In genomic region chr4:8502836-8503585, GRCh38 we compare ENCODE assay signal across 17 cellular contexts.
DNase-seq lines count a peak whose midpoint lies in the region; ATAC-seq, FAIRE-seq and TF ChIP-seq lines count a peak whose summit lies in the region.
"Had no signal": no experiment of that assay in that cellular context is flagged by ENCODE, and none has a peak within 500 bp of the region (broad histone marks: within the 10 kb centered on the region; RNA-seq: fewer than 3 reads in every experiment).

No MANE protein-coding gene starts in this region.

- H3K27ac ChIP-seq in pancreas = no peak overlapping the region
- H3K27ac ChIP-seq in aorta (ENCODE audit: low read depth in 1 of 2, low read length in 2 of 2) = no peak overlapping the region
- no peak overlapping the region for H3K27ac ChIP-seq in stomach
- H3K27ac ChIP-seq in Peyer's patch = no peak overlapping the region

- H3K27me3 ChIP-seq in NT2/D1 (ENCODE audit: insufficient read depth, insufficient read length) (no peaks in the 10 kb centered on the region), pancreas (no peaks in the 10 kb centered on the region), aorta (ENCODE audit: control insufficient read depth in 1 of 2, insufficient read depth in 2 of 2, low read length in 1 of 2) (no peaks in the 10 kb centered on the region), stomach (no peaks in the 10 kb centered on the region), Peyer's patch (no peaks in the 10 kb centered on the region)

- intact Hi-C loops in pancreas (cut with DNase I) = no loop called here
- intact Hi-C loops in aorta (cut with DNase I) = no loop called here
- intact Hi-C loops in stomach (cut with DNase I; ENCODE audit: low total_unique reads) = no loop called here

- peaks cover 11% of the 10 kb centered on the region; the same call in 1 of the 2 replicates for H3K9me3 ChIP-seq in NT2/D1 (ENCODE audit: insufficient read depth, low read length)
- no peaks in the 10 kb centered on the region for H3K9me3 ChIP-seq in pancreas
- H3K9me3 ChIP-seq in aorta (ENCODE audit: control insufficient read depth, low read length) = no peaks in the 10 kb centered on the region
- no peaks in the 10 kb centered on the region for H3K9me3 ChIP-seq in stomach
- no peaks in the 10 kb centered on the region for H3K9me3 ChIP-seq in Peyer's patch

- TF ChIP-seq EP300 in stomach (IDR thresholded peaks at IDR 0.05) = no peak

- TF ChIP-seq POLR2A in stomach (IDR thresholded peaks at IDR 0.05) (no peak), Peyer's patch (IDR thresholded peaks at IDR 0.05) (no peak)

- H3K27me3 Mint-ChIP-seq in glutamatergic neuron (ENCODE audit: unreplicated experiment) = peaks cover 9% of the 10 kb centered on the region

- H3K4me1 ChIP-seq in NT2/D1 (ENCODE audit: insufficient read depth, insufficient read length) (peaks cover 50% of the 10 kb centered on the region), pancreas (peaks cover 0 to 2% (median 0%) of the 10 kb centered on the region in 3 donors), aorta (ENCODE audit: control insufficient read depth in 1 of 2, insufficient read depth in 2 of 2, low read length in 2 of 2) (peaks cover 0 to 3% of the 10 kb centered on the region in 2 donors), stomach (peaks cover 26 to 39% (median 31%) of the 10 kb centered on the region in 4 donors), Peyer's patch (peaks cover 0 to 17% (median 0%) of the 10 kb centered on the region in 4 donors)

- peaks cover 8% of the 10 kb centered on the region for H3K9me3 Mint-ChIP-seq in glutamatergic neuron (ENCODE audit: unreplicated experiment)
- H3K9me3 Mint-ChIP-seq: effector memory CD8-positive, alpha-beta T cell; T-helper 1 cell treated with Interleukin-12 subunit alpha and Interleukin-12 subunit beta and Interleukin-4 antibody, amounts not matched to agents 30 μg/mL and 1 μg/mL, for 36 hours had no signal

- no peak for FAIRE-seq in pancreas (lab: Jason Lieb, UNC)

- TF ChIP-seq CTCF in glutamatergic neuron (IDR thresholded peaks at IDR 0.05; ENCODE audit: partially characterized antibody, unreplicated experiment) (no peak), pancreas (IDR thresholded peaks at IDR 0.05) (no peak), stomach (IDR thresholded peaks at IDR 0.05) (no peak), Peyer's patch (IDR thresholded peaks at IDR 0.05) (no peak)

- H3K4me3 ChIP-seq in NT2/D1 (ENCODE audit: insufficient read length, low read depth) (no peak overlapping the region), pancreas (no peak overlapping the region), aorta (ENCODE audit: low read length in 2 of 2) (no peak overlapping the region), stomach (no peak overlapping the region), Peyer's patch (no peak overlapping the region)
- H3K4me3 ChIP-seq: GM23338 had no signal

- WGBS in pancreas, 2 donors = 66 to 72% methylated on average over 13 of the region's 13 CpGs
- 52 to 60% methylated on average over 13 of the region's 13 CpGs for WGBS in aorta, 2 donors
- WGBS in stomach, 5 donors = 75 to 93% (median 86%) methylated on average over 8 to 13 of the region's 13 CpGs

- no peak overlapping the region for H3K27ac Mint-ChIP-seq in glutamatergic neuron (ENCODE audit: unreplicated experiment)
- H3K27ac Mint-ChIP-seq: effector memory CD8-positive, alpha-beta T cell; GM23338; T-helper 1 cell treated with Interleukin-12 subunit alpha and Interleukin-12 subunit beta and Interleukin-4 antibody, amounts not matched to agents 30 μg/mL and 1 μg/mL, for 36 hours had no signal

- H3K9ac ChIP-seq in NT2/D1 (ENCODE audit: insufficient read length, low read depth) = peak overlapping the region; percentile 21

- peaks cover 7% of the 10 kb centered on the region for H3K4me1 Mint-ChIP-seq in glutamatergic neuron (ENCODE audit: low read depth, unreplicated experiment)
- H3K4me1 Mint-ChIP-seq: CD8-positive, alpha-beta memory T cell; neural crest cell had no signal

- ATAC-seq in pancreas = peak in 3 of 4 donors; percentile 31 to 65 (median 49)
- ATAC-seq in aorta (ENCODE audit: low FRiP score) = no peak
- ATAC-seq: effector memory CD8-positive, alpha-beta T cell; GM23338 had no signal

- H3K36me3 ChIP-seq in NT2/D1 (ENCODE audit: insufficient read depth, insufficient read length, low read length) = no peaks in the 10 kb centered on the region
- no peaks in the 10 kb centered on the region for H3K36me3 ChIP-seq in pancreas
- H3K36me3 ChIP-seq in aorta (ENCODE audit: control insufficient read depth in 1 of 2, insufficient read depth in 2 of 2, low read length in 1 of 2) = no peaks in the 10 kb centered on the region
- H3K36me3 ChIP-seq in stomach = no peaks in the 10 kb centered on the region
- H3K36me3 ChIP-seq in Peyer's patch = no peaks in the 10 kb centered on the region

- DNase-seq in EL (peak; percentile 55), NT2/D1 (ENCODE audit: low read depth, low spot score) (peak; percentile 51), glutamatergic neuron (no peak), pancreas (peak in 2 of 6 donors; percentile 14 to 40), aorta (no peak), stomach (no peak), cortex of kidney (lab: John Stamatoyannopoulos, UW) (no peak), Peyer's patch (no peak)
- DNase-seq: activated CD4-positive, alpha-beta T cell treated with anti-CD3 and anti-CD28 coated beads, Interleukin-2, amount 50 U/mL, for 4 hours; amniotic stem cell; CD8-positive, alpha-beta memory T cell; effector memory CD8-positive, alpha-beta T cell; hippocampal formation; NCI-H1694 had no signal

- H3K4me3 Mint-ChIP-seq in glutamatergic neuron (ENCODE audit: unreplicated experiment) = peak overlapping the region; percentile 11
- H3K4me3 Mint-ChIP-seq: CD8-positive, alpha-beta memory T cell; effector memory CD8-positive, alpha-beta T cell; GM23338; neural crest cell; T-helper 1 cell treated with Interleukin-12 subunit alpha and Interleukin-12 subunit beta and Interleukin-4 antibody, amounts not matched to agents 30 μg/mL and 1 μg/mL, for 36 hours had no signal

- H3K36me3 Mint-ChIP-seq in glutamatergic neuron (ENCODE audit: unreplicated experiment) = no peaks in the 10 kb centered on the region

Comparison
In these comparisons a context has a peak if more than half of its experiments do, and no peak if none do; other contexts are left out.
1. DNase-seq: peak in EL (single experiment) and NT2/D1 (single experiment); none in glutamatergic neuron (single experiment), aorta (0 of 2), stomach (single experiment), cortex of kidney (single experiment) and Peyer's patch (0 of 3).